ENCODE assay signal across 22 cellular contexts in the genomic region with DNA sequence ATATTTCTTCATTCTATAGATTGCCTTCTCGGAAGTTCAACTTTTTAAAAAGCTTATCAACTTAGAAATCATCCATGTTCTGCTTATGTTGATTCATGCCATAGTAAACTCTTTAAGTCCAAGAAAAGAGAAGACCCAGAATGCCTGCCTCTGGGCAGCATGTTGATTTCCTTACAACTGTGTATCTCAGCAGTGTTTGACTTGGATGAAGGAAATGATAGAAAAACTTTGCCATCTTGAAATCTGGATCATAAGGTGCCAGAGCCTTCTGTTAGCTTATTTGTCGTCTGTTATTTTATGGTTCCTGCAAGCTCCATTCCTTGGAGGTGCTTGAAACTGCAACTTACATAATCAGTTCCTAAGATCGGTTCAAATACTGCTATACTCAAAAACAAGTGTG.
"Had no signal": no experiment of that assay in that cellular context is flagged by ENCODE, and none has a peak within 500 bp of the region (broad histone marks: within the 10 kb centered on the region; RNA-seq: fewer than 3 reads in every experiment).

No MANE protein-coding gene starts in this region.

- H3K4me1 ChIP-seq: esophagus squamous epithelium, gastrocnemius medialis, left lung, lower lobe of right lung had no signal

- DNase-seq: dorsolateral prefrontal cortex; effector CD4-positive, alpha-beta T cell; effector memory CD4-positive, alpha-beta T cell; erythroblast; esophagus squamous epithelium; foreskin fibroblast; foreskin melanocyte; gastrocnemius medialis; glutamatergic neuron; head of caudate nucleus; heart right ventricle; hippocampal formation; left cardiac atrium; left lung; left ventricle myocardium superior; lower lobe of right lung; mesenchymal stem cell; mucosa of descending colon had no signal

- H3K27ac ChIP-seq: coronary artery, dorsolateral prefrontal cortex, epithelial cell of prostate, esophagus squamous epithelium, gastrocnemius medialis, heart right ventricle, left lung, lower lobe of right lung had no signal

- H3K9me3 ChIP-seq: esophagus squamous epithelium, gastrocnemius medialis, heart right ventricle, left lung, lower lobe of right lung, mucosa of descending colon had no signal

- H3K27me3 ChIP-seq: dorsolateral prefrontal cortex, esophagus squamous epithelium, gastrocnemius medialis, heart right ventricle, left lung had no signal

- H3K36me3 ChIP-seq: gastrocnemius medialis had no signal

- FAIRE-seq: colon, keratinocyte had no signal

- H3K4me3 ChIP-seq: coronary artery, dorsolateral prefrontal cortex, esophagus squamous epithelium, gastrocnemius medialis, heart right ventricle, left lung, lower lobe of right lung, mucosa of descending colon had no signal
